25 cellular contexts compared by ENCODE assay signal in the genomic region with DNA sequence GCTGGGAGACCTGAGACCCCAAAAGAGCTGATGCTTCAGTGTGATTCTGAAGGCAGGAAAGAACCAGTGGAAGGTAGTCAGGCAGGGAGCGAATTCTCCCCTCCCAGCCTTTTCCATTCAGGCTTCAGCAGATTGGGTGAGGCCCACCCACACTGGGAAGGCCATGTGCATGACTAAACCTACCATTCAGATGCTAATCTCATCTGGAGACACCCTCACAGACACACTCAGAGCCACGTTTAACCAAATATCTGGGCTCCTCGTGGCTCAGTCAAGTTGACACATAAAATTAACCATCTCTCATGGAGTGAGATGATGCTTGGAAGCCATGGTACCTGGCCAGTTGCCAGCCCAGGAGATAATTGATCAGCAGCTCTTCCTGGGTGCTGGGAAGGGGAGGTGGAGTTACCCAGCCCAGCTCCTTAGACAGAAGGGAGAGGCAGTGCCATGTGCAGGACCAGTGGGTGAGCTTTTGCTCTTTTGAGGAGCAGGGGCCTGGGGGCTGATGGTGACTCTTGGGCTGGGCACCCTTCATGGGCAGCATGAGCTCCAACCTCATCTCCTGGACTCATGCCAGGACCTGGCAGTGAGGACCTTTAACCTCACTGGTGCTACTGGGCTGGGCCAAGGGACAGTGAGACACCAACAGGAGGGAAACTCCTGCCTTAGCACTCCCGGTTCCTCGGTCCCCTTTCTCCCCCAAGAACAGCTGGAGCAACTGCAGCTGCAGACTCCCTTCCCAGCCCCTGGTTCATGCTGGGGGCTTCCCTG.
DNase-seq lines count a peak whose midpoint lies in the region; ATAC-seq, FAIRE-seq and TF ChIP-seq lines count a peak whose summit lies in the region.
"Had no signal": no experiment of that assay in that cellular context is flagged by ENCODE, and none has a peak within 500 bp of the region (broad histone marks: within the 10 kb centered on the region; RNA-seq: fewer than 3 reads in every experiment).

No MANE protein-coding gene starts in this region.

- H4K20me1 ChIP-seq in astrocyte (ENCODE audit: insufficient read depth, low read length) (peaks cover 22% of the 10 kb centered on the region), osteoblast (ENCODE audit: insufficient read depth, low read length) (peaks cover 15% of the 10 kb centered on the region)

- DNase-seq in NCI-H82 (lab: John Stamatoyannopoulos, UW) (peak; percentile 26), NCI-H82 treated with DMSO at 0.1 percent for 48 hours (lab: John Stamatoyannopoulos, UW; ENCODE audit: unreplicated experiment) (no peak), M059J (ENCODE audit: low read depth) (peak; percentile 26), astrocyte (ENCODE audit: low read depth) (peak; percentile 48), osteoblast (ENCODE audit: insufficient read length, low spot score, missing footprints) (peak; percentile 93), amniotic stem cell (lab: John Stamatoyannopoulos, UW) (no peak), nucleus accumbens (lab: John Stamatoyannopoulos, UW) (no peak)
- DNase-seq: ACHN; activated CD4-positive, CD25-positive, alpha-beta regulatory T cell; activated CD8-positive, alpha-beta memory T cell treated with anti-CD3 and anti-CD28 coated beads for 24 hours; CD4-positive, alpha-beta T cell; DND-41; NCI-H226; SHP77; stimulated activated naive CD8-positive, alpha-beta T cell treated with anti-CD3 and anti-CD28 coated beads, Interleukin-15, Interleukin-2, amounts not matched to agents 100 U/mL and 50 U/mL, for 24 hours; upper lobe of left lung had no signal

- no peaks in the 10 kb centered on the region for H3K9me3 Mint-ChIP-seq in astrocyte (ENCODE audit: unreplicated experiment)
- H3K9me3 Mint-ChIP-seq: activated T-helper 1 cell treated with anti-CD3 and anti-CD28 coated beads, Interleukin-12 subunit alpha, Interleukin-12 subunit beta, Interleukin-2, Interleukin-4 antibody, amounts not matched to agents 30 ng/mL and 10 ng/mL and 1 ng/mL, durations not matched to agents 14 hours and 24 hours and 36 hours; CD4-positive, alpha-beta T cell had no signal

- H3K36me3 ChIP-seq in astrocyte (ENCODE audit: insufficient read depth, low read length) = peaks cover 3% of the 10 kb centered on the region
- H3K36me3 ChIP-seq in osteoblast (ENCODE audit: insufficient read depth, low read length) = peaks cover 21% of the 10 kb centered on the region
- H3K36me3 ChIP-seq: neutrophil had no signal

- H3K79me2 ChIP-seq in astrocyte (ENCODE audit: insufficient read depth, low read length) = no peaks in the 10 kb centered on the region
- no peaks in the 10 kb centered on the region for H3K79me2 ChIP-seq in osteoblast (ENCODE audit: insufficient read depth, low read length)

- peaks cover 12% of the 10 kb centered on the region for H3K36me3 Mint-ChIP-seq in astrocyte (ENCODE audit: low read depth, unreplicated experiment)
- H3K36me3 Mint-ChIP-seq: activated naive CD8-positive, alpha-beta T cell had no signal

- H3K27me3 Mint-ChIP-seq in astrocyte (ENCODE audit: low read depth, unreplicated experiment) = no peaks in the 10 kb centered on the region
- H3K27me3 Mint-ChIP-seq: CD4-positive, alpha-beta T cell had no signal

- no peak overlapping the region for H3K27ac Mint-ChIP-seq in astrocyte (ENCODE audit: unreplicated experiment)
- H3K27ac Mint-ChIP-seq: activated naive CD8-positive, alpha-beta T cell; activated T-helper 1 cell treated with anti-CD3 and anti-CD28 coated beads, Interleukin-12 subunit alpha, Interleukin-12 subunit beta, Interleukin-2, Interleukin-4 antibody, amounts not matched to agents 30 ng/mL and 10 ng/mL and 1 ng/mL, durations not matched to agents 14 hours and 24 hours and 36 hours; CD4-positive, alpha-beta T cell had no signal

- TF ChIP-seq CTCF in astrocyte (IDR thresholded peaks at IDR 0.05; ENCODE audit: insufficient read depth, low read depth, low read length) = no peak
- TF ChIP-seq CTCF in osteoblast (IDR thresholded peaks at IDR 0.05; ENCODE audit: extremely low read depth, low read depth, low read length) = no peak

- no peaks in the 10 kb centered on the region for H3K27me3 ChIP-seq in astrocyte (ENCODE audit: insufficient read depth, low read length)
- H3K27me3 ChIP-seq in osteoblast (ENCODE audit: insufficient read depth, low read length) = no peaks in the 10 kb centered on the region
- H3K27me3 ChIP-seq: neutrophil, upper lobe of left lung had no signal

- ATAC-seq in HG03097 (IDR thresholded peaks at IDR 0.05; ENCODE audit: low FRiP score, unreplicated experiment) = no peak
- ATAC-seq: right cardiac atrium; stimulated activated naive CD8-positive, alpha-beta T cell treated with anti-CD3 and anti-CD28 coated beads, Interleukin-15, Interleukin-2, amounts not matched to agents 100 U/mL and 50 U/mL, for 24 hours had no signal

- no peaks in the 10 kb centered on the region for H3K9me3 ChIP-seq in astrocyte (ENCODE audit: insufficient read depth, low read depth, low read length)
- no peaks in the 10 kb centered on the region for H3K9me3 ChIP-seq in osteoblast (ENCODE audit: low read depth, low read length)
- H3K9me3 ChIP-seq: neutrophil, upper lobe of left lung had no signal

- no peak overlapping the region for H3K27ac ChIP-seq in astrocyte (ENCODE audit: low read depth, low read length)
- no peak overlapping the region for H3K27ac ChIP-seq in osteoblast (ENCODE audit: low read depth, low read length)
- H3K27ac ChIP-seq: HL-60, neutrophil, upper lobe of left lung had no signal

- H3K4me1 ChIP-seq in astrocyte (ENCODE audit: insufficient read depth, low read length) = no peaks in the 10 kb centered on the region
- H3K4me1 ChIP-seq in osteoblast (ENCODE audit: insufficient read depth, low read length) = no peaks in the 10 kb centered on the region

- no peaks in the 10 kb centered on the region for H3K4me1 Mint-ChIP-seq in astrocyte (ENCODE audit: low read depth, unreplicated experiment)

- no peak overlapping the region for H3K4me2 ChIP-seq in astrocyte (ENCODE audit: low read length)
- H3K4me2 ChIP-seq in osteoblast (ENCODE audit: insufficient read depth, low read length) = no peak overlapping the region

- H3K4me3 ChIP-seq in astrocyte (ENCODE audit: insufficient read depth, low read depth, low read length) = no peak overlapping the region
- H3K4me3 ChIP-seq in osteoblast (ENCODE audit: insufficient read depth, low read length) = no peak overlapping the region
- H3K4me3 ChIP-seq: upper lobe of left lung had no signal

- FAIRE-seq in astrocyte (lab: Jason Lieb, UNC) = no peak
- FAIRE-seq: endothelial cell of umbilical vein, frontal cortex, H54 had no signal

- no peak overlapping the region for H3K9ac ChIP-seq in astrocyte (ENCODE audit: low read length)

- H2AFZ ChIP-seq in astrocyte (ENCODE audit: low read depth, low read length) (no peak overlapping the region), osteoblast (ENCODE audit: low read length) (no peak overlapping the region)

- H3K4me3 Mint-ChIP-seq in astrocyte (ENCODE audit: unreplicated experiment) = no peak overlapping the region
- H3K4me3 Mint-ChIP-seq: activated naive CD8-positive, alpha-beta T cell; activated T-helper 1 cell treated with anti-CD3 and anti-CD28 coated beads, Interleukin-12 subunit alpha, Interleukin-12 subunit beta, Interleukin-2, Interleukin-4 antibody, amounts not matched to agents 30 ng/mL and 10 ng/mL and 1 ng/mL, durations not matched to agents 14 hours and 24 hours and 36 hours; CD4-positive, alpha-beta T cell had no signal

Comparison
In these comparisons a context has a peak if more than half of its experiments do, and no peak if none do; other contexts are left out.
1. DNase-seq: peak in NCI-H82 (single experiment), M059J (single experiment), astrocyte (single experiment) and osteoblast (single experiment); none in NCI-H82 treated with DMSO at 0.1 percent for 48 hours (single experiment), amniotic stem cell (single experiment) and nucleus accumbens (0 of 56).